In genomic region chr1:11817192-11817591, GRCh38 we compare ENCODE assay signal across 22 cellular contexts. TPM values are rescaled to one million over a fixed set of nuclear protein-coding genes. Genes with fewer than 3 reads are reported as not detected.
DNase-seq lines count a peak whose midpoint lies in the region; ATAC-seq, FAIRE-seq and TF ChIP-seq lines count a peak whose summit lies in the region.
"Had no signal": no experiment of that assay in that cellular context is flagged by ENCODE, and none has a peak within 500 bp of the region (broad histone marks: within the 10 kb centered on the region; RNA-seq: fewer than 3 reads in every experiment).

No MANE protein-coding gene starts in this region.

- H3K9me3 ChIP-seq in mucosa of descending colon, result no peaks in the 10 kb centered on the region
- H3K9me3 ChIP-seq in small intestine (ENCODE audit: control insufficient read depth, low read depth), result no peaks in the 10 kb centered on the region

- H3K4me3 ChIP-seq in mucosa of descending colon, result no peak overlapping the region
- H3K4me3 ChIP-seq in small intestine (ENCODE audit: low read depth in 1 of 2, low read length in 2 of 2), result no peak overlapping the region
- H3K4me3 ChIP-seq: GM23338 had no signal

- H3K36me3 ChIP-seq in mucosa of descending colon (ENCODE audit: low read depth), result peaks cover 9% of the 10 kb centered on the region
- peaks cover 4 to 17% of the 10 kb centered on the region in 2 donors for H3K36me3 ChIP-seq in small intestine (ENCODE audit: control insufficient read depth in 2 of 2, insufficient read depth in 2 of 2, low read length in 2 of 2)

- no peaks in the 10 kb centered on the region for H3K27me3 ChIP-seq in small intestine (ENCODE audit: control insufficient read depth in 2 of 2, insufficient read depth in 2 of 2, low read length in 2 of 2)

- ATAC-seq in natural killer cell treated with Interleukin-12 subunit alpha and Interleukin-12 subunit beta and Interleukin-15 and Interleukin-18, amount 100 ng/mL, for 72 hours, result no peak
- ATAC-seq in natural killer cell (no peak), mucosa of descending colon (peak; percentile 50)
- ATAC-seq: CD8-positive, alpha-beta T cell; GM23338 had no signal

- peaks cover 15% of the 10 kb centered on the region for H3K36me3 Mint-ChIP-seq in natural killer cell treated with Interleukin-12 subunit alpha and Interleukin-12 subunit beta and Interleukin-15 and Interleukin-18, amount 100 ng/mL, for 72 hours
- H3K36me3 Mint-ChIP-seq in natural killer cell, result peaks cover 22% of the 10 kb centered on the region

- H3K27me3 Mint-ChIP-seq in natural killer cell treated with Interleukin-12 subunit alpha and Interleukin-12 subunit beta and Interleukin-15 and Interleukin-18, amount 100 ng/mL, for 72 hours, result no peaks in the 10 kb centered on the region
- no peaks in the 10 kb centered on the region for H3K27me3 Mint-ChIP-seq in natural killer cell (ENCODE audit: low read depth in 2 of 2)

- no peak overlapping the region for H3K4me3 Mint-ChIP-seq in natural killer cell treated with Interleukin-12 subunit alpha and Interleukin-12 subunit beta and Interleukin-15 and Interleukin-18, amount 100 ng/mL, for 72 hours
- H3K4me3 Mint-ChIP-seq in natural killer cell, result no peak overlapping the region
- H3K4me3 Mint-ChIP-seq: CD14-positive monocyte; CD8-positive, alpha-beta T cell; GM23338 had no signal

- FAIRE-seq in small intestine (lab: Jason Lieb, UNC), result no peak
- FAIRE-seq: D721Med, G401.6, GM12891 had no signal

- H3K4me1 ChIP-seq in mucosa of descending colon (ENCODE audit: low read depth) (no peaks in the 10 kb centered on the region), small intestine (ENCODE audit: control insufficient read depth in 2 of 2, insufficient read depth in 1 of 2, low read depth in 1 of 2, low read length in 1 of 2) (peaks cover 0 to 2% of the 10 kb centered on the region in 2 donors)

- DNase-seq in natural killer cell treated with Interleukin-12 subunit alpha and Interleukin-12 subunit beta and Interleukin-15 and Interleukin-18, amount 100 ng/mL, for 72 hours (ENCODE audit: low spot score), result peak; percentile 31
- DNase-seq in natural killer cell, result no peak
- no peak for DNase-seq in mucosa of descending colon
- DNase-seq in small intestine, result peak; percentile 77
- DNase-seq in NCI-H748 treated with DMSO at 0.1 percent for 48 hours (lab: John Stamatoyannopoulos, UW), result no peak
- no peak for DNase-seq in HuH-7.5 (ENCODE audit: low spot score)
- DNase-seq in epidermal melanocyte (ENCODE audit: insufficient read length, low spot score), result no peak
- DNase-seq: ACHN; CD8-positive, alpha-beta T cell; COR-L47; DMS153; DMS79 treated with DMSO at 0.1 percent for 48 hours; EL; H7; KBM-7 had no signal

- H3K9me3 Mint-ChIP-seq in natural killer cell treated with Interleukin-12 subunit alpha and Interleukin-12 subunit beta and Interleukin-15 and Interleukin-18, amount 100 ng/mL, for 72 hours, result no peaks in the 10 kb centered on the region
- no peaks in the 10 kb centered on the region for H3K9me3 Mint-ChIP-seq in natural killer cell
- H3K9me3 Mint-ChIP-seq: CD14-positive monocyte; CD8-positive, alpha-beta T cell; GM23338 had no signal

- no peak overlapping the region for H3K27ac Mint-ChIP-seq in natural killer cell treated with Interleukin-12 subunit alpha and Interleukin-12 subunit beta and Interleukin-15 and Interleukin-18, amount 100 ng/mL, for 72 hours
- no peak overlapping the region for H3K27ac Mint-ChIP-seq in natural killer cell
- H3K27ac Mint-ChIP-seq: CD8-positive, alpha-beta T cell; GM23338 had no signal

- 25 to 74% (median 50%) methylated on average over 12 of the region's 12 CpGs for WGBS in small intestine, 3 donors

- intact Hi-C loops in natural killer cell (cut with micrococcal nuclease), result no loop called here
- intact Hi-C loops in mucosa of descending colon (cut with DNase I, micrococcal nuclease), result no loop called here

- no peaks in the 10 kb centered on the region for H3K4me1 Mint-ChIP-seq in natural killer cell treated with Interleukin-12 subunit alpha and Interleukin-12 subunit beta and Interleukin-15 and Interleukin-18, amount 100 ng/mL, for 72 hours (ENCODE audit: low read depth in 2 of 2)
- H3K4me1 Mint-ChIP-seq in natural killer cell, result no peaks in the 10 kb centered on the region
- H3K4me1 Mint-ChIP-seq: GM23338 had no signal

- TF ChIP-seq CTCF in natural killer cell (IDR thresholded peaks at IDR 0.05) (no peak), mucosa of descending colon (IDR thresholded peaks at IDR 0.05) (no peak)

- no peak overlapping the region for H3K27ac ChIP-seq in small intestine (ENCODE audit: low read depth in 1 of 2, low read length in 1 of 2)

RNA-seq across cellular contexts. Expression of gene CLCN6, which starts 11.2 kb away (rescaled TPM):
- 10 to 100 TPM; 15.0 to 31.0 TPM for total RNA-seq in natural killer cell treated with Interleukin-12 subunit alpha and Interleukin-12 subunit beta and Interleukin-15 and Interleukin-18, amount 100 ng/mL, for 72 hours
- total RNA-seq in natural killer cell (10 to 100 TPM; 21.4 to 28.6 (median 25.6) TPM), mucosa of descending colon (10 to 100 TPM; 20.8 to 29.7 (median 24.3) TPM)
- 10 to 100 TPM in 2 of 3 donors, 1 to 10 TPM in 1; 9.2 to 13.9 (median 10.4) TPM for polyA plus RNA-seq in small intestine

RNA-seq across cellular contexts. Expression of gene MTHFR, which starts 11.4 kb away (rescaled TPM):
- 10 to 100 TPM; 25.7 to 30.4 TPM for total RNA-seq in natural killer cell treated with Interleukin-12 subunit alpha and Interleukin-12 subunit beta and Interleukin-15 and Interleukin-18, amount 100 ng/mL, for 72 hours
- 10 to 100 TPM; 61.8 to 78.4 (median 69.5) TPM for total RNA-seq in natural killer cell
- 10 to 100 TPM; 36.6 to 43.2 (median 42.5) TPM for total RNA-seq in mucosa of descending colon
- polyA plus RNA-seq in small intestine, result 10 to 100 TPM; 11.2 to 20.1 (median 14.1) TPM

RNA-seq across cellular contexts. Expression of gene NPPA, which starts 30.4 kb away (rescaled TPM):
- total RNA-seq in natural killer cell treated with Interleukin-12 subunit alpha and Interleukin-12 subunit beta and Interleukin-15 and Interleukin-18, amount 100 ng/mL, for 72 hours, result not detected
- total RNA-seq in natural killer cell (not detected), mucosa of descending colon (1 to 10 TPM in 1 of 3 donors, under 1 TPM in 1, not detected in 1; 0.35 to 2.0 TPM)
- 10 to 100 TPM in 1 of 3 donors, 1 to 10 TPM in 1, not detected in 1; 1.4 to 22.4 TPM for polyA plus RNA-seq in small intestine
- total RNA-seq: A172; CD8-positive, alpha-beta T cell; GM23338; H7; HT1080 had no signal
- polyA plus RNA-seq: CD14-positive monocyte had no signal

RNA-seq across cellular contexts. Expression of gene NPPB, which starts 41.6 kb away (rescaled TPM):
- total RNA-seq in natural killer cell treated with Interleukin-12 subunit alpha and Interleukin-12 subunit beta and Interleukin-15 and Interleukin-18, amount 100 ng/mL, for 72 hours, result not detected
- total RNA-seq in natural killer cell, result not detected
- not detected for total RNA-seq in mucosa of descending colon
- 100 to 1,000 TPM in 1 of 3 donors, 10 to 100 TPM in 1, under 1 TPM in 1; 0.39 to 145 (median 19.7) TPM for polyA plus RNA-seq in small intestine
- total RNA-seq: CD8-positive, alpha-beta T cell; GM23338; HT1080 had no signal
- polyA plus RNA-seq: CD14-positive monocyte had no signal

RNA-seq across cellular contexts. Expression of gene C1orf167, which starts 55.2 kb away (rescaled TPM):
- total RNA-seq in natural killer cell treated with Interleukin-12 subunit alpha and Interleukin-12 subunit beta and Interleukin-15 and Interleukin-18, amount 100 ng/mL, for 72 hours, result not detected
- under 1 TPM in 1 of 3 donors, not detected in 2; 0.15 TPM for total RNA-seq in natural killer cell
- total RNA-seq in mucosa of descending colon, result under 1 TPM in 1 of 3 donors, not detected in 2; 0.60 TPM
- polyA plus RNA-seq in small intestine, result 1 to 10 TPM; 1.3 to 2.4 (median 1.4) TPM
- total RNA-seq: A172; CD8-positive, alpha-beta T cell; HT1080 had no signal
- polyA plus RNA-seq: CD14-positive monocyte had no signal

Comparison
In these comparisons a context has a peak if more than half of its experiments do, and no peak if none do; other contexts are left out.
1. DNase-seq: peak in natural killer cell treated with Interleukin-12 subunit alpha and Interleukin-12 subunit beta and Interleukin-15 and Interleukin-18, amount 100 ng/mL, for 72 hours (single experiment) and small intestine (single experiment); none in natural killer cell (single experiment), mucosa of descending colon (0 of 3), NCI-H748 treated with DMSO at 0.1 percent for 48 hours (single experiment), HuH-7.5 (single experiment) and epidermal melanocyte (single experiment).